20 cellular contexts compared by ENCODE assay signal in the genomic region with DNA sequence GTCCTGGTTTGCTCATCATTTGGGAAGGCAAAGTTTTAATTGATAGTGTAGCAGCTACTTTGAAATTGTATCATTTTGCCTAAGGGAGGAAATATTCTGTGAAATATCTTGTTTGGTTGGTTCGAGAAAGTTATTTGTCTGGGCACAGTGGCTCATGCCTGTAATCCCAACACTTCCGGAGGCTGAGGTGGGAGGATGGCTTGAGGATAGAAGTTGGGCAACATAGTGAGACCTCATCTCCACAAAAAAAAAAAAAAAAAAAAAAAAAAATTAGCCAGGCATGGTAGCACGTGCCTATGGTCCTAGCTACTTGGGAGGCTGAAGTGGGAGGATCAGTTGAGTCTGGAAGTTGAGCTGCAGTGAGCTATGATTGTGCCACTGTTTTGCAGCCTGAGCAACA. TPM values are rescaled to one million over a fixed set of nuclear protein-coding genes. Genes with fewer than 3 reads are reported as not detected.
"Had no signal": no experiment of that assay in that cellular context is flagged by ENCODE, and none has a peak within 500 bp of the region (broad histone marks: within the 10 kb centered on the region; RNA-seq: fewer than 3 reads in every experiment).

No MANE protein-coding gene starts in this region.

- H3K9me3 ChIP-seq: colonic mucosa, right atrium auricular region, transverse colon, vagina had no signal

- H3K27me3 ChIP-seq: colonic mucosa, foreskin keratinocyte, right atrium auricular region, transverse colon, vagina had no signal

- H3K27ac ChIP-seq: colonic mucosa, foreskin keratinocyte, right atrium auricular region, skin epidermis, transverse colon, vagina had no signal

- DNase-seq: activated CD4-positive, alpha-beta T cell treated with anti-CD3 and anti-CD28 coated beads for 48 hours; activated CD8-positive, alpha-beta memory T cell treated with anti-CD3 and anti-CD28 coated beads, Interleukin-2, amount 50 U/mL, for 4 hours; activated CD8-positive, alpha-beta T cell treated with anti-CD3 and anti-CD28 coated beads, Interleukin-2, amount 10 ng/mL, durations not matched to agents 7 days and 5 days; activated gamma-delta T cell treated with Interleukin-2 at 50 U/mL for 16 hours; caudate nucleus; colonic mucosa; glutamatergic neuron; hypothalamus; nephron progenitor cell; stimulated activated CD4-positive, alpha-beta T cell treated with anti-CD3 and anti-CD28 coated beads, Interleukin-4, amount 100 ng/mL, for 24 hours; stimulated activated naive CD4-positive, alpha-beta T cell; transverse colon had no signal

- ATAC-seq: activated CD8-positive, alpha-beta T cell treated with anti-CD3 and anti-CD28 coated beads, Interleukin-2, amount 10 ng/mL, durations not matched to agents 7 days and 5 days; foreskin keratinocyte had no signal

- H3K36me3 ChIP-seq: colonic mucosa, right atrium auricular region, transverse colon, vagina had no signal

- H3K4me3 ChIP-seq: colonic mucosa, right atrium auricular region, skin epidermis, transverse colon, vagina had no signal

RNA-seq across cellular contexts. Expression of a gene that starts 3.1 kb away (rescaled TPM):
- total RNA-seq: right atrium auricular region, subcutaneous adipose tissue, transverse colon had no signal
- polyA plus RNA-seq: foreskin keratinocyte had no signal

RNA-seq across cellular contexts. Expression of a gene that starts 52.0 kb away (rescaled TPM):
- total RNA-seq: activated CD8-positive, alpha-beta T cell treated with anti-CD3 and anti-CD28 coated beads, Interleukin-2, amount 10 ng/mL, durations not matched to agents 7 days and 5 days; colonic mucosa; foreskin keratinocyte; mesenteric fat pad; omental fat pad; right atrium auricular region; subcutaneous adipose tissue; transverse colon; vagina had no signal
- polyA plus RNA-seq: foreskin keratinocyte, liver had no signal
